8 cellular contexts compared by ENCODE assay signal in genomic region chr7:42237891-42238531, GRCh38. TPM values are rescaled to one million over a fixed set of nuclear protein-coding genes. Genes with fewer than 3 reads are reported as not detected.
DNase-seq lines count a peak whose midpoint lies in the region; ATAC-seq and TF ChIP-seq lines count a peak whose summit lies in the region.

No MANE protein-coding gene starts in this region.

- DNase-seq in activated naive CD4-positive, alpha-beta T cell treated with anti-CD3 and anti-CD28 coated beads, Interleukin-2, amount 10 ng/mL, durations not matched to agents 7 days and 5 days = peak; percentile 30
- no peak for DNase-seq in activated naive CD4-positive, alpha-beta T cell treated with Interleukin-2 at 50 U/mL for 16 hours
- DNase-seq in activated naive CD4-positive, alpha-beta T cell treated with anti-CD3 and anti-CD28 coated beads, Interleukin-2, amount 50 U/mL, for 72 hours (ENCODE audit: low spot score in 2 of 2) = no peak
- DNase-seq in Right ventricle myocardium superior = peak; percentile 83
- peak; percentile 90 for DNase-seq in osteocyte (ENCODE audit: extremely low spot score, unreplicated experiment)
- DNase-seq in MV-4-11 (lab: John Stamatoyannopoulos, UW) = no peak
- no peak for DNase-seq in NCI-H2196 (lab: John Stamatoyannopoulos, UW; ENCODE audit: unreplicated experiment)
- DNase-seq in GM13977 (ENCODE audit: low spot score) = no peak

- TF ChIP-seq CTCF in osteocyte (IDR thresholded peaks at IDR 0.05) (no peak), GM13977 (IDR thresholded peaks at IDR 0.05; ENCODE audit: extremely low read depth, insufficient read depth, missing control alignments) (no peak)

- in situ Hi-C loops in GM13977 (cut with MboI; ENCODE audit: low pct_unique_long_range_greater_than_20kb, low sequenced_read_pairs, unreplicated experiment) = no loop called here

- CTCF ChIA-PET in activated naive CD4-positive, alpha-beta T cell treated with anti-CD3 and anti-CD28 coated beads, Interleukin-2, amount 10 ng/mL, durations not matched to agents 7 days and 5 days (lab: Charles Lee) = no interaction called here

- H3K9me3 Mint-ChIP-seq in activated naive CD4-positive, alpha-beta T cell treated with anti-CD3 and anti-CD28 coated beads, Interleukin-2, amount 10 ng/mL, durations not matched to agents 7 days and 5 days = no peaks in the 10 kb centered on the region
- H3K9me3 Mint-ChIP-seq in activated naive CD4-positive, alpha-beta T cell treated with anti-CD3 and anti-CD28 coated beads, Interleukin-2, amount 50 U/mL, for 72 hours = peaks cover 0 to 3% of the 10 kb centered on the region in 2 donors
- no peaks in the 10 kb centered on the region for H3K9me3 Mint-ChIP-seq in osteocyte (ENCODE audit: unreplicated experiment)

- peaks cover 4% of the 10 kb centered on the region for H3K36me3 Mint-ChIP-seq in activated naive CD4-positive, alpha-beta T cell treated with anti-CD3 and anti-CD28 coated beads, Interleukin-2, amount 10 ng/mL, durations not matched to agents 7 days and 5 days
- peaks cover 5 to 15% of the 10 kb centered on the region in 2 donors for H3K36me3 Mint-ChIP-seq in activated naive CD4-positive, alpha-beta T cell treated with anti-CD3 and anti-CD28 coated beads, Interleukin-2, amount 50 U/mL, for 72 hours
- H3K36me3 Mint-ChIP-seq in osteocyte (ENCODE audit: unreplicated experiment) = no peaks in the 10 kb centered on the region

- H3K4me3 Mint-ChIP-seq in activated naive CD4-positive, alpha-beta T cell treated with anti-CD3 and anti-CD28 coated beads, Interleukin-2, amount 10 ng/mL, durations not matched to agents 7 days and 5 days = peak overlapping the region; percentile 78
- peak overlapping the region; percentile 81 for H3K4me3 Mint-ChIP-seq in osteocyte (ENCODE audit: unreplicated experiment)

- H3K27ac Mint-ChIP-seq in activated naive CD4-positive, alpha-beta T cell treated with anti-CD3 and anti-CD28 coated beads, Interleukin-2, amount 10 ng/mL, durations not matched to agents 7 days and 5 days = no peak overlapping the region
- no peak overlapping the region for H3K27ac Mint-ChIP-seq in activated naive CD4-positive, alpha-beta T cell treated with anti-CD3 and anti-CD28 coated beads, Interleukin-2, amount 50 U/mL, for 72 hours
- peak overlapping the region; percentile 94 for H3K27ac Mint-ChIP-seq in osteocyte (ENCODE audit: unreplicated experiment)

- ATAC-seq in activated naive CD4-positive, alpha-beta T cell treated with anti-CD3 and anti-CD28 coated beads, Interleukin-2, amount 50 U/mL, for 72 hours = peak; percentile 6 to 20
- ATAC-seq in Right ventricle myocardium superior (ENCODE audit: poor library complexity) = peak; percentile 51

- intact Hi-C loops in Right ventricle myocardium superior (cut with DNase I) = no loop called here

- peaks cover 17% of the 10 kb centered on the region for H3K4me1 Mint-ChIP-seq in activated naive CD4-positive, alpha-beta T cell treated with anti-CD3 and anti-CD28 coated beads, Interleukin-2, amount 10 ng/mL, durations not matched to agents 7 days and 5 days
- H3K4me1 Mint-ChIP-seq in osteocyte (ENCODE audit: unreplicated experiment) = peaks cover 54% of the 10 kb centered on the region

- H3K27me3 Mint-ChIP-seq in activated naive CD4-positive, alpha-beta T cell treated with anti-CD3 and anti-CD28 coated beads, Interleukin-2, amount 10 ng/mL, durations not matched to agents 7 days and 5 days = peaks cover 76% of the 10 kb centered on the region
- no peaks in the 10 kb centered on the region for H3K27me3 Mint-ChIP-seq in osteocyte (ENCODE audit: unreplicated experiment)

RNA-seq across cellular contexts. Expression of gene GLI3, which starts 1.0 kb away (rescaled TPM):
- total RNA-seq in activated naive CD4-positive, alpha-beta T cell treated with anti-CD3 and anti-CD28 coated beads, Interleukin-2, amount 50 U/mL, for 72 hours = under 1 TPM; 0.14 to 0.64 TPM
- total RNA-seq in Right ventricle myocardium superior (3.3 TPM), osteocyte (57.0 and 57.9 TPM in 2 replicates)

Comparison
In these comparisons a context has a peak if more than half of its experiments do, and no peak if none do; other contexts are left out.
1. DNase-seq: peak in activated naive CD4-positive, alpha-beta T cell treated with anti-CD3 and anti-CD28 coated beads, Interleukin-2, amount 10 ng/mL, durations not matched to agents 7 days and 5 days (single experiment), Right ventricle myocardium superior (single experiment) and osteocyte (single experiment); none in activated naive CD4-positive, alpha-beta T cell treated with Interleukin-2 at 50 U/mL for 16 hours (single experiment), activated naive CD4-positive, alpha-beta T cell treated with anti-CD3 and anti-CD28 coated beads, Interleukin-2, amount 50 U/mL, for 72 hours (0 of 2), MV-4-11 (single experiment), NCI-H2196 (single experiment) and GM13977 (single experiment).
2. RNA of gene GLI3, which starts 1.0 kb away (total RNA-seq): 57.0 to 57.9 TPM in osteocyte; 3.3 TPM in Right ventricle myocardium superior (single experiment) and 0.14 to 0.64 TPM in activated naive CD4-positive, alpha-beta T cell treated with anti-CD3 and anti-CD28 coated beads, Interleukin-2, amount 50 U/mL, for 72 hours; every median in the first group is over 10 times any median in the second.